In genomic region chr20:38434770-38435554, GRCh38 we compare ENCODE assay signal across 1 cellular context.
TF ChIP-seq lines count a peak whose summit lies in the region.

TSS of gene SNHG17 (minus strand) at chr20:38435328.

TF ChIP-seq in K562, 482 proteins besides CTCF, POLR2A, EP300 and RAD21 (continued from another document and continues in another):
- TF ChIP-seq CEBPG (CRISPR knock-in tag; IDR thresholded peaks at IDR 0.05) (0 out of 2 replicates have a peak, but pooled peaks have one; percentile 18), CEBPG (tag; conservative IDR thresholded peaks at IDR 0.05 in 1 of 2, IDR thresholded peaks at IDR 0.05 in 1 of 2) (no peak), ZNF639 (CRISPR knock-in tag; conservative IDR thresholded peaks at IDR 0.05 in 1 of 2, IDR thresholded peaks at IDR 0.05 in 1 of 2) (peak in 1 of 2 experiments; percentile 99; a peak in 2 of 4 replicates), ETS2 (tag; IDR thresholded peaks at IDR 0.05; ENCODE audit: borderline replicate concordance, poor library complexity, severe bottlenecking) (no peak), SIN3B (IDR thresholded peaks at IDR 0.05; ENCODE audit: low read depth) (peak; percentile 62), SRSF1 (IDR thresholded peaks at IDR 0.05; ENCODE audit: low read depth, low read length) (peak; percentile 79; the same call in 1 of the 2 replicates), MIER1 (IDR thresholded peaks at IDR 0.05; ENCODE audit: low read depth) (peak; percentile 75), ZFPM2 (CRISPR knock-in tag; IDR thresholded peaks at IDR 0.05) (no peak), PKNOX1 (IDR thresholded peaks at IDR 0.05) (no peak; the same call in 1 of the 2 replicates), IFI16 (CRISPR knock-in tag; IDR thresholded peaks at IDR 0.05) (no peak), FOSL1 (tag; conservative IDR thresholded peaks at IDR 0.05) (peak; percentile 47), DNMT1 (IDR thresholded peaks at IDR 0.05) (0 out of 2 replicates have a peak, but pooled peaks have one; percentile 79), TBL1XR1 (IDR thresholded peaks at IDR 0.05; ENCODE audit: low read length in 2 of 2) (peak; percentile 74 to 87; a peak in 2 of 4 replicates), MYBL2 (IDR thresholded peaks at IDR 0.05; ENCODE audit: low read depth) (0 out of 2 replicates have a peak, but pooled peaks have one; percentile 8), MYBL2 (CRISPR knock-in tag; IDR thresholded peaks at IDR 0.05; ENCODE audit: borderline replicate concordance) (no peak), RBFOX2 (IDR thresholded peaks at IDR 0.05; ENCODE audit: low read depth, low read length) (peak; percentile 97), SMAD4 (CRISPR knock-in tag; conservative IDR thresholded peaks at IDR 0.05) (no peak; the same call in none of the 2 replicates), TBP (optimal IDR thresholded peaks at IDR 0.05; ENCODE audit: low read depth, low read length) (peak; percentile 99), ZNF764 (CRISPR knock-in tag; IDR thresholded peaks at IDR 0.05; ENCODE audit: low read depth) (no peak), SNIP1 (IDR thresholded peaks at IDR 0.05; ENCODE audit: low read depth) (peak; percentile 98), GABPB1 (CRISPR knock-in tag; IDR thresholded peaks at IDR 0.05) (peak; percentile 96), CREB1 (IDR thresholded peaks at IDR 0.05) (peak; percentile 93), CREB1 (CRISPR knock-in tag; IDR thresholded peaks at IDR 0.05) (peak; percentile 96), ARID4B (CRISPR knock-in tag; IDR thresholded peaks at IDR 0.05) (peak; percentile 97), ZNF551 (CRISPR knock-in tag; IDR thresholded peaks at IDR 0.05) (no peak), KLF6 (CRISPR knock-in tag; IDR thresholded peaks at IDR 0.05; ENCODE audit: borderline replicate concordance) (no peak; the same call in 1 of the 2 replicates), GTF2A2 (tag; IDR thresholded peaks at IDR 0.05) (peak; percentile 96), ZNF695 (CRISPR knock-in tag; IDR thresholded peaks at IDR 0.05) (no peak), ATF3 (IDR thresholded peaks at IDR 0.05) (no peak), ATF3 (CRISPR knock-in tag; conservative IDR thresholded peaks at IDR 0.05) (peak; percentile 96), DACH1 (IDR thresholded peaks at IDR 0.05; ENCODE audit: partially characterized antibody) (no peak), BCL6 (CRISPR knock-in tag; IDR thresholded peaks at IDR 0.05) (no peak), CBX5 (IDR thresholded peaks at IDR 0.05; ENCODE audit: borderline replicate concordance, low read depth) (0 out of 2 replicates have a peak, but pooled peaks have one; percentile 68), ZFP36 (IDR thresholded peaks at IDR 0.05; ENCODE audit: low read depth, low read length, partially characterized antibody) (no peak), CHD4 (IDR thresholded peaks at IDR 0.05; ENCODE audit: insufficient read depth, insufficient replicate concordance, low read depth, low read length, poor library complexity, severe bottlenecking) (no peak), FOXP1 (CRISPR knock-in tag; IDR thresholded peaks at IDR 0.05) (peak; percentile 96), SP2 (IDR thresholded peaks at IDR 0.05; ENCODE audit: extremely low read depth, low read depth, low read length, poor library complexity, severe bottlenecking) (peak; percentile 100), ZNF23 (CRISPR knock-in tag; IDR thresholded peaks at IDR 0.05) (no peak), FIP1L1 (IDR thresholded peaks at IDR 0.05; ENCODE audit: low read depth, low read length, poor library complexity, severe bottlenecking) (peak; percentile 98), ILF3 (IDR thresholded peaks at IDR 0.05; ENCODE audit: borderline replicate concordance) (0 out of 2 replicates have a peak, but pooled peaks have one; percentile 53), MTA1 (IDR thresholded peaks at IDR 0.05; ENCODE audit: borderline replicate concordance) (peak; percentile 77), PURB (CRISPR knock-in tag; IDR thresholded peaks at IDR 0.05; ENCODE audit: low read depth) (no peak), SRSF3 (IDR thresholded peaks at IDR 0.05; ENCODE audit: insufficient read depth, low read length) (peak; percentile 94; the same call in 1 of the 2 replicates), SRSF7 (optimal IDR thresholded peaks at IDR 0.05; ENCODE audit: low read depth, low read length) (no peak), ARID3B (CRISPR knock-in tag; IDR thresholded peaks at IDR 0.05; ENCODE audit: borderline replicate concordance) (no peak), SMARCA4 (IDR thresholded peaks at IDR 0.05) (no peak), EP400 (IDR thresholded peaks at IDR 0.05) (peak; percentile 100), HMGXB4 (CRISPR knock-in tag; IDR thresholded peaks at IDR 0.05) (peak; percentile 99), JUN (IDR thresholded peaks at IDR 0.05; ENCODE audit: borderline replicate concordance, low read depth, low read length) (peak; percentile 75; the same call in 1 of the 2 replicates), JUN (CRISPR knock-in tag; IDR thresholded peaks at IDR 0.05; ENCODE audit: borderline replicate concordance) (peak; percentile 92; the same call in 1 of the 2 replicates), ZNF224 (CRISPR knock-in tag; IDR thresholded peaks at IDR 0.05) (no peak), ZNF57 (CRISPR knock-in tag; IDR thresholded peaks at IDR 0.05) (no peak), NR1H2 (CRISPR knock-in tag; IDR thresholded peaks at IDR 0.05) (peak; percentile 32; the same call in 1 of the 2 replicates)
- TF ChIP-seq, protein P1, sequence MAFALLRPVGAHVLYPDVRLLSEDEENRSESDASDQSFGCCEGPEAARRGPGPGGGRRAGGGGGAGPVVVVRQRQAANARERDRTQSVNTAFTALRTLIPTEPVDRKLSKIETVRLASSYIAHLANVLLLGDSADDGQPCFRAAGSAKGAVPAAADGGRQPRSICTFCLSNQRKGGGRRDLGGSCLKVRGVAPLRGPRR (CRISPR knock-in tag; IDR thresholded peaks at IDR 0.05) = no peak
- TF ChIP-seq, protein P2, sequence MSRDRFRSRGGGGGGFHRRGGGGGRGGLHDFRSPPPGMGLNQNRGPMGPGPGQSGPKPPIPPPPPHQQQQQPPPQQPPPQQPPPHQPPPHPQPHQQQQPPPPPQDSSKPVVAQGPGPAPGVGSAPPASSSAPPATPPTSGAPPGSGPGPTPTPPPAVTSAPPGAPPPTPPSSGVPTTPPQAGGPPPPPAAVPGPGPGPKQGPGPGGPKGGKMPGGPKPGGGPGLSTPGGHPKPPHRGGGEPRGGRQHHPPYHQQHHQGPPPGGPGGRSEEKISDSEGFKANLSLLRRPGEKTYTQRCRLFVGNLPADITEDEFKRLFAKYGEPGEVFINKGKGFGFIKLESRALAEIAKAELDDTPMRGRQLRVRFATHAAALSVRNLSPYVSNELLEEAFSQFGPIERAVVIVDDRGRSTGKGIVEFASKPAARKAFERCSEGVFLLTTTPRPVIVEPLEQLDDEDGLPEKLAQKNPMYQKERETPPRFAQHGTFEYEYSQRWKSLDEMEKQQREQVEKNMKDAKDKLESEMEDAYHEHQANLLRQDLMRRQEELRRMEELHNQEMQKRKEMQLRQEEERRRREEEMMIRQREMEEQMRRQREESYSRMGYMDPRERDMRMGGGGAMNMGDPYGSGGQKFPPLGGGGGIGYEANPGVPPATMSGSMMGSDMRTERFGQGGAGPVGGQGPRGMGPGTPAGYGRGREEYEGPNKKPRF (IDR thresholded peaks at IDR 0.05; ENCODE audit: low read depth, low read length) = no peak
- TF ChIP-seq, protein P3, sequence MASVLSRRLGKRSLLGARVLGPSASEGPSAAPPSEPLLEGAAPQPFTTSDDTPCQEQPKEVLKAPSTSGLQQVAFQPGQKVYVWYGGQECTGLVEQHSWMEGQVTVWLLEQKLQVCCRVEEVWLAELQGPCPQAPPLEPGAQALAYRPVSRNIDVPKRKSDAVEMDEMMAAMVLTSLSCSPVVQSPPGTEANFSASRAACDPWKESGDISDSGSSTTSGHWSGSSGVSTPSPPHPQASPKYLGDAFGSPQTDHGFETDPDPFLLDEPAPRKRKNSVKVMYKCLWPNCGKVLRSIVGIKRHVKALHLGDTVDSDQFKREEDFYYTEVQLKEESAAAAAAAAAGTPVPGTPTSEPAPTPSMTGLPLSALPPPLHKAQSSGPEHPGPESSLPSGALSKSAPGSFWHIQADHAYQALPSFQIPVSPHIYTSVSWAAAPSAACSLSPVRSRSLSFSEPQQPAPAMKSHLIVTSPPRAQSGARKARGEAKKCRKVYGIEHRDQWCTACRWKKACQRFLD (CRISPR knock-in tag; IDR thresholded peaks at IDR 0.05) = peak; percentile 79
